In genomic region chrX:130165181-130165702, GRCh38 we compare ENCODE assay signal across 8 cellular contexts. TPM values are rescaled to one million over a fixed set of nuclear protein-coding genes. Genes with fewer than 3 reads are reported as not detected.
A peak's percentile ranks its signal among the peaks of the same experiment; 100 is the strongest.
DNase-seq lines count a peak whose midpoint lies in the region; ATAC-seq and TF ChIP-seq lines count a peak whose summit lies in the region.

No MANE protein-coding gene starts in this region.

- H3K27ac Mint-ChIP-seq in activated CD4-positive, alpha-beta T cell treated with anti-CD3 and anti-CD28 coated beads, Interleukin-2, amount 10 ng/mL, durations not matched to agents 24 days and 14 days, result peak overlapping the region; percentile 98
- peak overlapping the region; percentile 90 for H3K27ac Mint-ChIP-seq in T-helper 2 cell treated with Interferon-gamma antibody and Interleukin-4, amounts not matched to agents 5 μg/mL and 100 μg/mL, for 36 hours

- TF ChIP-seq CTCF in fibroblast of villous mesenchyme (IDR thresholded peaks at IDR 0.05; ENCODE audit: insufficient read depth, low read depth, low read length), result no peak

- DNase-seq in activated CD4-positive, alpha-beta T cell treated with anti-CD3 and anti-CD28 coated beads, Interleukin-2, amount 10 ng/mL, durations not matched to agents 24 days and 14 days, result no peak
- no peak for DNase-seq in activated CD4-positive, alpha-beta T cell treated with anti-CD3 and anti-CD28 coated beads, Interleukin-2, amount 50 U/mL, for 1 hour
- DNase-seq in T-helper 2 cell treated with Interferon-gamma antibody and Interleukin-4, amounts not matched to agents 5 μg/mL and 100 μg/mL, for 36 hours (ENCODE audit: low spot score), result no peak
- peak; percentile 58 for DNase-seq in fibroblast of villous mesenchyme (ENCODE audit: low read depth)
- DNase-seq in pons (ENCODE audit: low spot score), result peak; percentile 43
- no peak for DNase-seq in NCI-H2081 (lab: John Stamatoyannopoulos, UW)
- DNase-seq in activated CD4-positive, alpha-beta T cell treated with anti-CD3 and anti-CD28 coated beads, Interleukin-2, amount 50 U/mL, for 48 hours, result no peak

- H3K4me1 Mint-ChIP-seq in activated CD4-positive, alpha-beta T cell treated with anti-CD3 and anti-CD28 coated beads, Interleukin-2, amount 10 ng/mL, durations not matched to agents 24 days and 14 days, result peaks cover 18% of the 10 kb centered on the region
- peaks cover 26% of the 10 kb centered on the region for H3K4me1 Mint-ChIP-seq in T-helper 2 cell treated with Interferon-gamma antibody and Interleukin-4, amounts not matched to agents 5 μg/mL and 100 μg/mL, for 36 hours (ENCODE audit: low read depth)

- no peak for ATAC-seq in HG03442 (IDR thresholded peaks at IDR 0.05; ENCODE audit: unreplicated experiment)

- H3K27me3 Mint-ChIP-seq in activated CD4-positive, alpha-beta T cell treated with anti-CD3 and anti-CD28 coated beads, Interleukin-2, amount 10 ng/mL, durations not matched to agents 24 days and 14 days, result no peaks in the 10 kb centered on the region
- no peaks in the 10 kb centered on the region for H3K27me3 Mint-ChIP-seq in T-helper 2 cell treated with Interferon-gamma antibody and Interleukin-4, amounts not matched to agents 5 μg/mL and 100 μg/mL, for 36 hours (ENCODE audit: low read depth)

- H3K4me3 Mint-ChIP-seq in activated CD4-positive, alpha-beta T cell treated with anti-CD3 and anti-CD28 coated beads, Interleukin-2, amount 10 ng/mL, durations not matched to agents 24 days and 14 days, result peak overlapping the region; percentile 96
- peak overlapping the region; percentile 95 for H3K4me3 Mint-ChIP-seq in T-helper 2 cell treated with Interferon-gamma antibody and Interleukin-4, amounts not matched to agents 5 μg/mL and 100 μg/mL, for 36 hours

- H3K4me3 ChIP-seq in fibroblast of villous mesenchyme (ENCODE audit: low read depth, low read length), result peak overlapping the region; percentile 75

- H3K9me3 Mint-ChIP-seq in activated CD4-positive, alpha-beta T cell treated with anti-CD3 and anti-CD28 coated beads, Interleukin-2, amount 10 ng/mL, durations not matched to agents 24 days and 14 days, result no peaks in the 10 kb centered on the region
- no peaks in the 10 kb centered on the region for H3K9me3 Mint-ChIP-seq in T-helper 2 cell treated with Interferon-gamma antibody and Interleukin-4, amounts not matched to agents 5 μg/mL and 100 μg/mL, for 36 hours

- intact Hi-C loops in activated CD4-positive, alpha-beta T cell treated with anti-CD3 and anti-CD28 coated beads, Interleukin-2, amount 10 ng/mL, durations not matched to agents 24 days and 14 days (cut with micrococcal nuclease), result loop anchor here (1.0 to 5.0 kb wide), 3 partner anchors 8 to 104 kb away; partner anchors contain the start of gene ZNF280C

- peaks cover 2% of the 10 kb centered on the region for H3K36me3 Mint-ChIP-seq in activated CD4-positive, alpha-beta T cell treated with anti-CD3 and anti-CD28 coated beads, Interleukin-2, amount 10 ng/mL, durations not matched to agents 24 days and 14 days (ENCODE audit: low read depth)
- peaks cover 5% of the 10 kb centered on the region for H3K36me3 Mint-ChIP-seq in T-helper 2 cell treated with Interferon-gamma antibody and Interleukin-4, amounts not matched to agents 5 μg/mL and 100 μg/mL, for 36 hours (ENCODE audit: low read depth)

RNA-seq across cellular contexts. Expression of gene AIFM1, which starts 0.4 kb away (rescaled TPM):
- total RNA-seq in activated CD4-positive, alpha-beta T cell treated with anti-CD3 and anti-CD28 coated beads, Interleukin-2, amount 10 ng/mL, durations not matched to agents 24 days and 14 days, result 44.4 and 47.7 TPM in 2 replicates
- 13.5 and 16.0 TPM in 2 replicates for total RNA-seq in fibroblast of villous mesenchyme

RNA-seq across cellular contexts. Expression of gene RAB33A, which starts 6.5 kb away (rescaled TPM):
- total RNA-seq in activated CD4-positive, alpha-beta T cell treated with anti-CD3 and anti-CD28 coated beads, Interleukin-2, amount 10 ng/mL, durations not matched to agents 24 days and 14 days, result 20.6 and 21.0 TPM in 2 replicates
- 1.3 and 3.5 TPM in 2 replicates for total RNA-seq in fibroblast of villous mesenchyme

RNA-seq across cellular contexts. Expression of gene ELF4, which starts 54.9 kb away (rescaled TPM):
- total RNA-seq in activated CD4-positive, alpha-beta T cell treated with anti-CD3 and anti-CD28 coated beads, Interleukin-2, amount 10 ng/mL, durations not matched to agents 24 days and 14 days, result 27.4 and 29.5 TPM in 2 replicates
- 16.4 and 21.3 TPM in 2 replicates for total RNA-seq in fibroblast of villous mesenchyme

Comparison
In these comparisons a context has a peak if more than half of its experiments do, and no peak if none do; other contexts are left out.
1. DNase-seq: peak in fibroblast of villous mesenchyme (single experiment) and pons (single experiment); none in activated CD4-positive, alpha-beta T cell treated with anti-CD3 and anti-CD28 coated beads, Interleukin-2, amount 10 ng/mL, durations not matched to agents 24 days and 14 days (single experiment), activated CD4-positive, alpha-beta T cell treated with anti-CD3 and anti-CD28 coated beads, Interleukin-2, amount 50 U/mL, for 1 hour (single experiment), T-helper 2 cell treated with Interferon-gamma antibody and Interleukin-4, amounts not matched to agents 5 μg/mL and 100 μg/mL, for 36 hours (single experiment), NCI-H2081 (0 of 2) and activated CD4-positive, alpha-beta T cell treated with anti-CD3 and anti-CD28 coated beads, Interleukin-2, amount 50 U/mL, for 48 hours (0 of 2).